14 cellular contexts compared by ENCODE assay signal in the genomic region with DNA sequence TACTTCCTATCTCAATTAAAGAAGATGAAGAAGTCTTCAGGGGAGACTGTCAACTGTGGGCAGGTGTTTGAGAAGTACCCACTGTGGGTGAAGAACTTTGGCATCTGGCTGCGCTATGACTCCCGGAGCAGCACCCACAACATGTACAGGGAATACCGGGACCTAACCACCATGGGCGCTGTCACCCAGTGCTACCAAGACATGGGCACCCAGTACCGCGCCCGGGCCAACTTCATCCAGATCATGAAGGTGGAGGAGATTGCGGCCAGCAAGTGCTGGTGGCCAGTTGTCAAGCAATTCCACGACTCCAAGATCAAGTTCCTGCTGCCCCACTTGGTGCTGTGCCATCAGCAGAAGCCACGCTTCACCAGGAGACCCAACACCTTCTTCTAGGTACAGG. TPM values are rescaled to one million over a fixed set of nuclear protein-coding genes. Genes with fewer than 3 reads are reported as not detected.
DNase-seq lines count a peak whose midpoint lies in the region; ATAC-seq, FAIRE-seq and TF ChIP-seq lines count a peak whose summit lies in the region.
"Had no signal": no experiment of that assay in that cellular context is flagged by ENCODE, and none has a peak within 500 bp of the region (broad histone marks: within the 10 kb centered on the region; RNA-seq: fewer than 3 reads in every experiment).

No MANE protein-coding gene starts in this region.

- H3K23ac ChIP-seq in trophoblast cell (ENCODE audit: low read length): no peak overlapping the region

- H3K27ac Mint-ChIP-seq in CD4-positive, alpha-beta T cell: peak overlapping the region; percentile 91
- H3K27ac Mint-ChIP-seq in central memory CD8-positive, alpha-beta T cell (ENCODE audit: low read depth): no peak overlapping the region

- H4K20me1 ChIP-seq in Karpas-422 (ENCODE audit: insufficient read depth, low read depth, low read length): no peaks in the 10 kb centered on the region

- H3K4ac ChIP-seq in trophoblast cell (ENCODE audit: low read depth, low read length): no peak overlapping the region

- FAIRE-seq in H54 (lab: Jason Lieb, UNC): no peak
- no peak for FAIRE-seq in D721Med (lab: Jason Lieb, UNC)
- FAIRE-seq: urothelium cell line had no signal

- H2BK12ac ChIP-seq in trophoblast cell (ENCODE audit: low read length): peak overlapping the region; percentile 23

- no peak for ATAC-seq in CD4-positive, alpha-beta T cell (ENCODE audit: poor library complexity)
- no peak for ATAC-seq in central memory CD8-positive, alpha-beta T cell (replicated peaks; ENCODE audit: extremely low read depth, poor library complexity, severe bottlenecking)

- no peak overlapping the region for H4K12ac ChIP-seq in trophoblast cell (ENCODE audit: low read depth, low read length)

- no peaks in the 10 kb centered on the region for H3K9me3 Mint-ChIP-seq in CD4-positive, alpha-beta T cell
- H3K9me3 Mint-ChIP-seq in central memory CD8-positive, alpha-beta T cell: no peaks in the 10 kb centered on the region

- H3K9me3 ChIP-seq in CD4-positive, alpha-beta T cell (ENCODE audit: control insufficient read depth, low read length): no peaks in the 10 kb centered on the region
- H3K9me3 ChIP-seq in Karpas-422 (ENCODE audit: low read length) (no peaks in the 10 kb centered on the region), trophoblast cell (ENCODE audit: insufficient read depth, low read depth, low read length) (peaks cover 2% of the 10 kb centered on the region)
- H3K9me3 ChIP-seq: HAP-1 had no signal

- no peak overlapping the region for H3K14ac ChIP-seq in trophoblast cell (ENCODE audit: low read length)

- H3K79me2 ChIP-seq in Karpas-422 (ENCODE audit: low read length) (no peaks in the 10 kb centered on the region), trophoblast cell (ENCODE audit: control insufficient read depth, insufficient read depth, low read length, poor library complexity) (no peaks in the 10 kb centered on the region)

- H3K36me3 ChIP-seq in Karpas-422 (ENCODE audit: insufficient read depth, low read length) (no peaks in the 10 kb centered on the region), trophoblast cell (ENCODE audit: control insufficient read depth in 1 of 2, insufficient read depth in 2 of 2, low read length in 2 of 2) (no peaks in the 10 kb centered on the region)
- H3K36me3 ChIP-seq: HAP-1 had no signal

- intact Hi-C loops in CD4-positive, alpha-beta T cell (cut with DNase I, micrococcal nuclease): loop anchor here (2.0 kb wide), 1 partner anchor 15 kb away; a partner anchor contains a TSS

- H2BK120ac ChIP-seq in trophoblast cell (ENCODE audit: insufficient read depth, low read length, poor library complexity): no peak overlapping the region

- H3K36me3 Mint-ChIP-seq in CD4-positive, alpha-beta T cell (ENCODE audit: low read depth): no peaks in the 10 kb centered on the region
- H3K36me3 Mint-ChIP-seq in central memory CD8-positive, alpha-beta T cell (ENCODE audit: insufficient read depth): peaks cover 4% of the 10 kb centered on the region

- no peak overlapping the region for H3K18ac ChIP-seq in trophoblast cell (ENCODE audit: low read length)

- H3K79me1 ChIP-seq in trophoblast cell (ENCODE audit: low read length): no peaks in the 10 kb centered on the region

- H4K8ac ChIP-seq in trophoblast cell (ENCODE audit: low read depth, low read length): no peak overlapping the region

- POLR2A ChIA-PET in CD4-positive, alpha-beta T cell (lab: Charles Lee): interaction anchor here (1.4 to 2.0 kb wide), 5 partner anchors 8 to 101 kb away, joined by 5 to 71 read pairs (median 10); a partner anchor contains a TSS

- no peaks in the 10 kb centered on the region for H3K27me3 ChIP-seq in CD4-positive, alpha-beta T cell (ENCODE audit: control insufficient read depth, insufficient read depth, low read length)
- H3K27me3 ChIP-seq in Karpas-422 (ENCODE audit: low read length) (no peaks in the 10 kb centered on the region), trophoblast cell (ENCODE audit: insufficient read depth, low read length) (no peaks in the 10 kb centered on the region)

- peaks cover 44% of the 10 kb centered on the region for H3K4me1 Mint-ChIP-seq in CD4-positive, alpha-beta T cell (ENCODE audit: low read depth)
- peaks cover 12% of the 10 kb centered on the region for H3K4me1 Mint-ChIP-seq in central memory CD8-positive, alpha-beta T cell

- no peak overlapping the region for H4K91ac ChIP-seq in trophoblast cell (ENCODE audit: low read depth, low read length)

- H3K4me1 ChIP-seq in Karpas-422 (ENCODE audit: low read length) (peaks cover 38% of the 10 kb centered on the region), trophoblast cell (ENCODE audit: control insufficient read depth in 1 of 2, insufficient read depth in 2 of 2, low read length in 2 of 2) (peaks cover 7 to 16% of the 10 kb centered on the region in 2 experiments)
- H3K4me1 ChIP-seq: HAP-1 had no signal

- no peaks in the 10 kb centered on the region; the same call in 1 of the 2 replicates for H3K9me2 ChIP-seq in Karpas-422 (replicated peaks; ENCODE audit: insufficient read depth, low read length)

- H2BK5ac ChIP-seq in trophoblast cell (ENCODE audit: low read depth, low read length, poor library complexity): no peak overlapping the region

- no peak overlapping the region for H2AFZ ChIP-seq in Karpas-422 (ENCODE audit: low read length)
- no peak overlapping the region for H2AFZ ChIP-seq in trophoblast cell (ENCODE audit: insufficient read depth, low read length, poor library complexity)

- WGBS in trophoblast cell (ENCODE audit: extremely low coverage, insufficient coverage, insufficient read length): no CpG with 5 or more reads among the region's 10 CpGs

- no peak for DNase-seq in CD4-positive, alpha-beta T cell
- no peak for DNase-seq in Karpas-422
- no peak for DNase-seq in central memory CD8-positive, alpha-beta T cell (ENCODE audit: low spot score in 2 of 2)
- DNase-seq in trophoblast cell: no peak
- no peak for DNase-seq in H54 (ENCODE audit: insufficient read length, low spot score)
- DNase-seq in D721Med (ENCODE audit: insufficient read length, low spot score): no peak
- no peak for DNase-seq in germinal center (ENCODE audit: low spot score)
- DNase-seq: amniotic stem cell; cerebellar nuclear complex; EL; NCI-H1105 treated with DMSO at 0.1 percent for 48 hours; stimulated activated CD4-positive, alpha-beta T cell treated with anti-CD3 and anti-CD28 coated beads, Interleukin-4, amount 100 ng/mL, for 4 hours had no signal

- peak overlapping the region; percentile 91 for H3K4me2 ChIP-seq in Karpas-422 (ENCODE audit: low read depth, low read length, poor library complexity, severe bottlenecking)
- H3K4me2 ChIP-seq in trophoblast cell (ENCODE audit: low read length): no peak overlapping the region

- no peaks in the 10 kb centered on the region for H3K27me3 Mint-ChIP-seq in CD4-positive, alpha-beta T cell
- H3K27me3 Mint-ChIP-seq in central memory CD8-positive, alpha-beta T cell: no peaks in the 10 kb centered on the region

- H3K4me3 Mint-ChIP-seq in CD4-positive, alpha-beta T cell: peak overlapping the region; percentile 7
- H3K4me3 Mint-ChIP-seq in central memory CD8-positive, alpha-beta T cell: peak overlapping the region; percentile 74

- TF ChIP-seq POLR2A in H54 (IDR thresholded peaks at IDR 0.05; ENCODE audit: low read depth, low read length): no peak

- peak overlapping the region; percentile 80 for H3K9ac ChIP-seq in Karpas-422 (ENCODE audit: low read length)
- no peak overlapping the region for H3K9ac ChIP-seq in trophoblast cell (ENCODE audit: low read length)

- CTCF ChIA-PET in CD4-positive, alpha-beta T cell (lab: Charles Lee): interaction anchor here (1.4 to 1.9 kb wide), 2 partner anchors 27 to 47 kb away, joined by 3 to 8 read pairs; no protein-coding TSS in a partner anchor

- no peak for TF ChIP-seq CTCF in CD4-positive, alpha-beta T cell (IDR thresholded peaks at IDR 0.05)
- TF ChIP-seq CTCF in D721Med (IDR thresholded peaks at IDR 0.05; ENCODE audit: insufficient read depth, missing control alignments): no peak

- H3K4me3 ChIP-seq in Karpas-422 (ENCODE audit: low read length): peak overlapping the region; percentile 67
- H3K4me3 ChIP-seq in trophoblast cell (ENCODE audit: low read depth, low read length): no peak overlapping the region
- H3K4me3 ChIP-seq: HAP-1 had no signal

- H2AK5ac ChIP-seq in trophoblast cell (ENCODE audit: low read length): no peak overlapping the region

- peak overlapping the region; percentile 85 for H3K27ac ChIP-seq in CD4-positive, alpha-beta T cell (ENCODE audit: low read depth, low read length)
- H3K27ac ChIP-seq in Karpas-422 (ENCODE audit: low read length) (peak overlapping the region; percentile 93), trophoblast cell (ENCODE audit: low read depth, low read length) (no peak overlapping the region)

RNA-seq across cellular contexts. Expression of a gene that starts 15.5 kb away (rescaled TPM):
- total RNA-seq in CD4-positive, alpha-beta T cell: 10 to 100 TPM; 33.4 to 37.4 TPM
- total RNA-seq in Karpas-422 (2014; rRNA removed; shearing (Covaris generic); ENCODE audit: low replicate concordance): 86.1 and 160 TPM in 2 replicates
- polyA plus RNA-seq in trophoblast cell (2013): 14.7 and 14.9 TPM in 2 replicates

RNA-seq across cellular contexts. Expression of a gene that starts 56.6 kb away (rescaled TPM):
- total RNA-seq in CD4-positive, alpha-beta T cell: 10 to 100 TPM; 25.6 to 30.4 TPM
- total RNA-seq in Karpas-422 (2014; rRNA removed; shearing (Covaris generic); ENCODE audit: low replicate concordance): 145 and 287 TPM in 2 replicates
- 81.3 and 83.7 TPM in 2 replicates for polyA plus RNA-seq in trophoblast cell (2013)
